Comparison of ENCODE assay signal across 1 cellular context in genomic region chr21:27422435-27422834, GRCh38.
TF ChIP-seq lines count a peak whose summit lies in the region.

No MANE protein-coding gene starts in this region.

TF ChIP-seq in H1, 55 proteins besides CTCF, POLR2A, EP300 and RAD21 (continued from another document):
- TF ChIP-seq E2F6 (IDR thresholded peaks at IDR 0.05), result no peak
